ENCODE assay signal across 21 cellular contexts in genomic region chr15:43406192-43406591, GRCh38.
"Had no signal": no experiment of that assay in that cellular context is flagged by ENCODE, and none has a peak within 500 bp of the region (broad histone marks: within the 10 kb centered on the region; RNA-seq: fewer than 3 reads in every experiment).

No MANE protein-coding gene starts in this region.

- H3K27ac ChIP-seq: body of pancreas, suprapubic skin had no signal

- H3K4me3 ChIP-seq: body of pancreas, suprapubic skin had no signal

- H3K27ac Mint-ChIP-seq: activated CD4-positive, alpha-beta T cell treated with anti-CD3 and anti-CD28 coated beads, Interleukin-2, amount 10 ng/mL, durations not matched to agents 7 days and 5 days; activated naive CD4-positive, alpha-beta T cell treated with anti-CD3 and anti-CD28 coated beads, Interleukin-2, amount 10 ng/mL, durations not matched to agents 7 days and 5 days; activated T-helper 17 cell treated with anti-CD3 and anti-CD28 coated beads, Interleukin-2, amount 50 U/mL, for 72 hours; effector memory CD8-positive, alpha-beta T cell; nephron; progenitor cell of endocrine pancreas; type B pancreatic cell had no signal

- H3K9me3 ChIP-seq: body of pancreas, suprapubic skin had no signal

- H3K27me3 Mint-ChIP-seq: activated CD4-positive, alpha-beta T cell treated with anti-CD3 and anti-CD28 coated beads, Interleukin-2, amount 10 ng/mL, durations not matched to agents 7 days and 5 days; activated naive CD4-positive, alpha-beta T cell treated with anti-CD3 and anti-CD28 coated beads, Interleukin-2, amount 10 ng/mL, durations not matched to agents 7 days and 5 days; activated T-helper 17 cell treated with anti-CD3 and anti-CD28 coated beads, Interleukin-2, amount 50 U/mL, for 72 hours; central memory CD8-positive, alpha-beta T cell; effector memory CD8-positive, alpha-beta T cell; progenitor cell of endocrine pancreas; type B pancreatic cell had no signal

- H3K4me3 Mint-ChIP-seq: activated CD4-positive, alpha-beta T cell treated with anti-CD3 and anti-CD28 coated beads, Interleukin-2, amount 10 ng/mL, durations not matched to agents 7 days and 5 days; activated naive CD4-positive, alpha-beta T cell treated with anti-CD3 and anti-CD28 coated beads, Interleukin-2, amount 10 ng/mL, durations not matched to agents 7 days and 5 days; activated T-helper 17 cell treated with anti-CD3 and anti-CD28 coated beads, Interleukin-2, amount 50 U/mL, for 72 hours; central memory CD8-positive, alpha-beta T cell; effector memory CD8-positive, alpha-beta T cell; nephron; type B pancreatic cell had no signal

- H3K27me3 ChIP-seq: body of pancreas, suprapubic skin had no signal

- DNase-seq: activated CD4-positive, alpha-beta T cell treated with anti-CD3 and anti-CD28 coated beads, Interleukin-2, amount 10 ng/mL, durations not matched to agents 7 days and 5 days; activated CD4-positive, CD25-positive, alpha-beta regulatory T cell; activated CD8-positive, alpha-beta memory T cell treated with anti-CD3 and anti-CD28 coated beads for 24 hours; activated naive CD4-positive, alpha-beta T cell treated with anti-CD3 and anti-CD28 coated beads, Interleukin-2, amount 10 ng/mL, durations not matched to agents 7 days and 5 days; amniotic stem cell; body of pancreas; effector memory CD8-positive, alpha-beta T cell; erythroblast; foreskin melanocyte; head of caudate nucleus; mesenchymal stem cell; occipital lobe; stimulated activated CD4-positive, alpha-beta T cell treated with anti-CD3 and anti-CD28 coated beads, Interleukin-2, amount 100 ng/mL, for 24 hours; stimulated activated naive CD4-positive, alpha-beta T cell had no signal

- H3K9me3 Mint-ChIP-seq: activated CD4-positive, alpha-beta T cell treated with anti-CD3 and anti-CD28 coated beads, Interleukin-2, amount 10 ng/mL, durations not matched to agents 7 days and 5 days; activated naive CD4-positive, alpha-beta T cell treated with anti-CD3 and anti-CD28 coated beads, Interleukin-2, amount 10 ng/mL, durations not matched to agents 7 days and 5 days; activated T-helper 17 cell treated with anti-CD3 and anti-CD28 coated beads, Interleukin-2, amount 50 U/mL, for 72 hours; central memory CD8-positive, alpha-beta T cell; effector memory CD8-positive, alpha-beta T cell; nephron; type B pancreatic cell had no signal

- H3K4me1 ChIP-seq: body of pancreas, suprapubic skin had no signal

- ATAC-seq: activated T-helper 17 cell treated with anti-CD3 and anti-CD28 coated beads, Interleukin-2, amount 50 U/mL, for 72 hours; body of pancreas; effector memory CD8-positive, alpha-beta T cell; sciatic nerve had no signal
